In genomic region chr10:118584181-118584954, GRCh38 we compare ENCODE assay signal across 12 cellular contexts. TPM values are rescaled to one million over a fixed set of nuclear protein-coding genes. Genes with fewer than 3 reads are reported as not detected.
DNase-seq lines count a peak whose midpoint lies in the region; ATAC-seq and TF ChIP-seq lines count a peak whose summit lies in the region.
"Had no signal": no experiment of that assay in that cellular context is flagged by ENCODE, and none has a peak within 500 bp of the region (broad histone marks: within the 10 kb centered on the region; RNA-seq: fewer than 3 reads in every experiment).

No MANE protein-coding gene starts in this region.

- H3K4me3 ChIP-seq in astrocyte of the spinal cord (ENCODE audit: low read depth, low read length) (no peak overlapping the region), kidney epithelial cell (ENCODE audit: low read depth, low read length) (no peak overlapping the region)

- ATAC-seq in HG02981 (IDR thresholded peaks at IDR 0.05; ENCODE audit: unreplicated experiment): no peak
- no peak for ATAC-seq in GM21825 (IDR thresholded peaks at IDR 0.05; ENCODE audit: unreplicated experiment)
- no peak for ATAC-seq in stimulated activated naive CD8-positive, alpha-beta T cell treated with anti-CD3 and anti-CD28 coated beads, Interleukin-15, Interleukin-2, amounts not matched to agents 100 U/mL and 50 U/mL, for 24 hours
- ATAC-seq: activated CD8-positive, alpha-beta T cell treated with anti-CD3 and anti-CD28 coated beads for 36 hours had no signal

- H3K27me3 ChIP-seq in kidney epithelial cell (ENCODE audit: control insufficient read depth, insufficient read depth, low read length): peaks cover 5% of the 10 kb centered on the region

- DNase-seq in AG08395 (ENCODE audit: low spot score) (peak; percentile 84), HT1080 (ENCODE audit: low read depth) (peak; percentile 76), astrocyte of the spinal cord (ENCODE audit: low read depth, low spot score) (peak; percentile 64), kidney epithelial cell (ENCODE audit: low read depth) (peak; percentile 32), NCI-H526 (lab: John Stamatoyannopoulos, UW) (no peak)
- no peak for DNase-seq in stimulated activated naive CD8-positive, alpha-beta T cell treated with anti-CD3 and anti-CD28 coated beads, Interleukin-15, Interleukin-2, amounts not matched to agents 100 U/mL and 50 U/mL, for 24 hours
- DNase-seq: activated CD8-positive, alpha-beta T cell treated with anti-CD3 and anti-CD28 coated beads for 36 hours; activated naive CD4-positive, alpha-beta T cell treated with anti-CD3 and anti-CD28 coated beads, Interleukin-2, amount 50 U/mL, for 16 hours; effector CD4-positive, alpha-beta T cell; NCI-H1048 had no signal

- TF ChIP-seq CTCF in astrocyte of the spinal cord (IDR thresholded peaks at IDR 0.05; ENCODE audit: low read depth, low read length): no peak
- TF ChIP-seq CTCF in kidney epithelial cell (IDR thresholded peaks at IDR 0.05; ENCODE audit: insufficient read depth, low read length, poor library complexity, severe bottlenecking): no peak

- in situ Hi-C loops in astrocyte of the spinal cord (cut with HindIII; ENCODE audit: low sequenced_read_pairs): no loop called here

- H3K36me3 ChIP-seq in kidney epithelial cell (ENCODE audit: control insufficient read depth, insufficient read depth, low read length): no peaks in the 10 kb centered on the region

RNA-seq across cellular contexts. Expression of gene PRLHR, which starts 11.1 kb away (rescaled TPM):
- total RNA-seq in HT1080 (2014; rRNA removed; shearing (Covaris generic)): not detected in 2 replicates
- polyA plus RNA-seq in HT1080 (2015; cell fraction: cytosol; rRNA removed): not detected in 2 replicates
- not detected in 2 replicates for polyA plus RNA-seq in HT1080 (2015; cell fraction: nucleus; rRNA removed)
- total RNA-seq in kidney epithelial cell: not detected in 2 replicates
- total RNA-seq: activated CD8-positive, alpha-beta T cell treated with anti-CD3 and anti-CD28 coated beads for 36 hours had no signal

Comparison
In these comparisons a context has a peak if more than half of its experiments do, and no peak if none do; other contexts are left out.
1. DNase-seq: peak in AG08395 (single experiment), HT1080 (single experiment), astrocyte of the spinal cord (single experiment) and kidney epithelial cell (single experiment); none in NCI-H526 (0 of 2) and stimulated activated naive CD8-positive, alpha-beta T cell treated with anti-CD3 and anti-CD28 coated beads, Interleukin-15, Interleukin-2, amounts not matched to agents 100 U/mL and 50 U/mL, for 24 hours (single experiment).